10 cellular contexts compared by ENCODE assay signal in genomic region chr4:120331486-120332281, GRCh38.
A peak's percentile ranks its signal among the peaks of the same experiment; 100 is the strongest.
DNase-seq lines count a peak whose midpoint lies in the region; ATAC-seq and TF ChIP-seq lines count a peak whose summit lies in the region.
"Had no signal": no experiment of that assay in that cellular context is flagged by ENCODE, and none has a peak within 500 bp of the region (broad histone marks: within the 10 kb centered on the region; RNA-seq: fewer than 3 reads in every experiment).

No MANE protein-coding gene starts in this region.

- no peak overlapping the region for H3K9ac ChIP-seq in mesenchymal stem cell (ENCODE audit: low read length)

- H3K27ac ChIP-seq in mesenchymal stem cell (ENCODE audit: low read length, poor library complexity, severe bottlenecking), result no peak overlapping the region
- H3K27ac ChIP-seq: heart right ventricle had no signal

- H3K4ac ChIP-seq in mesenchymal stem cell (ENCODE audit: low read depth in 1 of 2, low read length in 2 of 2), result no peak overlapping the region

- H2AK5ac ChIP-seq in mesenchymal stem cell (ENCODE audit: low read length, severe bottlenecking), result no peak overlapping the region

- H3K18ac ChIP-seq in mesenchymal stem cell (ENCODE audit: low read depth in 1 of 2, low read length in 2 of 2), result no peak overlapping the region

- H3K14ac ChIP-seq in mesenchymal stem cell (ENCODE audit: low read length in 2 of 2), result no peak overlapping the region

- H2BK120ac ChIP-seq in mesenchymal stem cell (ENCODE audit: low read depth, low read length), result no peak overlapping the region

- H3K4me2 ChIP-seq in mesenchymal stem cell (ENCODE audit: low read length, poor library complexity, severe bottlenecking), result no peak overlapping the region

- no peak overlapping the region for H2BK12ac ChIP-seq in mesenchymal stem cell (ENCODE audit: low read length in 2 of 2)

- H3K9me3 ChIP-seq in mesenchymal stem cell (ENCODE audit: control insufficient read depth, low read length), result no peaks in the 10 kb centered on the region
- H3K9me3 ChIP-seq: heart right ventricle had no signal

- intact Hi-C loops in Right ventricle myocardium superior (cut with DNase I), result no loop called here

- H4K91ac ChIP-seq in mesenchymal stem cell (ENCODE audit: low read length), result no peak overlapping the region

- DNase-seq in NCI-H748 (lab: John Stamatoyannopoulos, UW; ENCODE audit: unreplicated experiment) (peak; percentile 1), NCI-H748 treated with DMSO at 0.1 percent for 48 hours (lab: John Stamatoyannopoulos, UW) (no peak), RPMI8226 (peak; percentile 3), mesenchymal stem cell (peak; percentile 27), T-helper 9 cell (no peak), Right ventricle myocardium superior (no peak)
- DNase-seq: heart right ventricle had no signal

- no peak overlapping the region for H3K23ac ChIP-seq in mesenchymal stem cell (ENCODE audit: low read length in 2 of 2)

- peak; percentile 83 for ATAC-seq in HG02870 (IDR thresholded peaks at IDR 0.05; ENCODE audit: unreplicated experiment)
- no peak for ATAC-seq in GM18505 (IDR thresholded peaks at IDR 0.05; ENCODE audit: unreplicated experiment)
- ATAC-seq in Right ventricle myocardium superior (ENCODE audit: poor library complexity), result no peak
- ATAC-seq: heart right ventricle, K562 had no signal

- no peaks in the 10 kb centered on the region for H3K27me3 ChIP-seq in mesenchymal stem cell (ENCODE audit: control insufficient read depth in 1 of 2, insufficient read depth in 1 of 2, low read length in 2 of 2)
- H3K27me3 ChIP-seq: heart right ventricle had no signal

- no peak overlapping the region for H2BK5ac ChIP-seq in mesenchymal stem cell (ENCODE audit: low read depth, low read length, poor library complexity, severe bottlenecking)

- H3K36me3 ChIP-seq in mesenchymal stem cell (ENCODE audit: control insufficient read depth in 1 of 2, insufficient read depth in 2 of 2, low read depth in 1 of 2, low read length in 2 of 2), result no peaks in the 10 kb centered on the region
- H3K36me3 ChIP-seq: heart right ventricle had no signal

- no peak overlapping the region for H2AFZ ChIP-seq in mesenchymal stem cell (ENCODE audit: low read depth, low read length)

- H3K4me3 ChIP-seq in mesenchymal stem cell (ENCODE audit: insufficient read depth in 1 of 2, low read depth in 1 of 2, low read length in 2 of 2), result no peak overlapping the region
- H3K4me3 ChIP-seq: heart right ventricle, K562 had no signal

- WGBS in mesenchymal stem cell, result 61% methylated on average over 4 of the region's 4 CpGs

- H4K8ac ChIP-seq in mesenchymal stem cell (ENCODE audit: low read length), result no peak overlapping the region

- TF ChIP-seq POLR2A in GM18505 (IDR thresholded peaks at IDR 0.05; ENCODE audit: borderline replicate concordance, extremely low read depth, insufficient read depth, insufficient read length), result no peak

- H2BK15ac ChIP-seq in mesenchymal stem cell (ENCODE audit: low read depth, poor library complexity, severe bottlenecking), result no peak overlapping the region

- H3K4me1 ChIP-seq in mesenchymal stem cell (ENCODE audit: control insufficient read depth, insufficient read depth, low read depth, low read length), result no peaks in the 10 kb centered on the region
- H3K4me1 ChIP-seq: heart right ventricle had no signal

- H3K79me1 ChIP-seq in mesenchymal stem cell (replicated peaks; ENCODE audit: low read length, poor library complexity, severe bottlenecking), result no peaks in the 10 kb centered on the region

Comparison
In these comparisons a context has a peak if more than half of its experiments do, and no peak if none do; other contexts are left out.
1. DNase-seq: peak in NCI-H748 (single experiment), RPMI8226 (single experiment) and mesenchymal stem cell (single experiment); none in NCI-H748 treated with DMSO at 0.1 percent for 48 hours (single experiment), T-helper 9 cell (single experiment) and Right ventricle myocardium superior (single experiment).